ENCODE assay signal across 1 cellular context in the genomic region with DNA sequence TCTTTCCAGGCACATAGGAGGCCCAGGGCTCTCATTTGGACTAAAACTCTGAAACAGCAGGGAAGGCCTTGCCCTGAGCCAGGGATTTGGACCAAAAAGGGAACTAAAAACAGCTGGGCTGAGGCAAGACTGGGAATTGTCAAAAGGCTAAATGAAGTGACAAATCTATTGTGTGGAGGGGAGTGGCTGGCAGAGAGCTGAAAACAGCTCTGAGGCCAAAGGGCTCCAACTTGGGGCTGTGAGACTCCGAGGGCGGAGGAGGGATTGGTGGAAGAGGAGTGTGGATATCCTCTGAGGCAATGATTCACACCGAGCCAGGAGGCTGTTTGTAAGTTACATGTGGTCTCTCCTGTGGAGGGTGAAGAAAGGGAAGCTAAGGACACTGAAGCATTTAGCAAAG.
TF ChIP-seq lines count a peak whose summit lies in the region.

No MANE protein-coding gene starts in this region.

TF ChIP-seq in SK-N-SH treated with all-trans-retinoic acid at 6 μM for 48 hours, 23 proteins besides CTCF, POLR2A, EP300 and RAD21 (continued from another document):
- TF ChIP-seq, protein P1, sequence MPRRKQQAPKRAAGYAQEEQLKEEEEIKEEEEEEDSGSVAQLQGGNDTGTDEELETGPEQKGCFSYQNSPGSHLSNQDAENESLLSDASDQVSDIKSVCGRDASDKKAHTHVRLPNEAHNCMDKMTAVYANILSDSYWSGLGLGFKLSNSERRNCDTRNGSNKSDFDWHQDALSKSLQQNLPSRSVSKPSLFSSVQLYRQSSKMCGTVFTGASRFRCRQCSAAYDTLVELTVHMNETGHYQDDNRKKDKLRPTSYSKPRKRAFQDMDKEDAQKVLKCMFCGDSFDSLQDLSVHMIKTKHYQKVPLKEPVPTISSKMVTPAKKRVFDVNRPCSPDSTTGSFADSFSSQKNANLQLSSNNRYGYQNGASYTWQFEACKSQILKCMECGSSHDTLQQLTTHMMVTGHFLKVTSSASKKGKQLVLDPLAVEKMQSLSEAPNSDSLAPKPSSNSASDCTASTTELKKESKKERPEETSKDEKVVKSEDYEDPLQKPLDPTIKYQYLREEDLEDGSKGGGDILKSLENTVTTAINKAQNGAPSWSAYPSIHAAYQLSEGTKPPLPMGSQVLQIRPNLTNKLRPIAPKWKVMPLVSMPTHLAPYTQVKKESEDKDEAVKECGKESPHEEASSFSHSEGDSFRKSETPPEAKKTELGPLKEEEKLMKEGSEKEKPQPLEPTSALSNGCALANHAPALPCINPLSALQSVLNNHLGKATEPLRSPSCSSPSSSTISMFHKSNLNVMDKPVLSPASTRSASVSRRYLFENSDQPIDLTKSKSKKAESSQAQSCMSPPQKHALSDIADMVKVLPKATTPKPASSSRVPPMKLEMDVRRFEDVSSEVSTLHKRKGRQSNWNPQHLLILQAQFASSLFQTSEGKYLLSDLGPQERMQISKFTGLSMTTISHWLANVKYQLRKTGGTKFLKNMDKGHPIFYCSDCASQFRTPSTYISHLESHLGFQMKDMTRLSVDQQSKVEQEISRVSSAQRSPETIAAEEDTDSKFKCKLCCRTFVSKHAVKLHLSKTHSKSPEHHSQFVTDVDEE (CRISPR knock-in tag; IDR thresholded peaks at IDR 0.05) = no peak
- TF ChIP-seq ZNF8 (CRISPR knock-in tag; IDR thresholded peaks at IDR 0.05) (no peak), OSR1 (CRISPR knock-in tag; IDR thresholded peaks at IDR 0.05) (no peak), TCF4 (CRISPR knock-in tag; IDR thresholded peaks at IDR 0.05; ENCODE audit: borderline replicate concordance) (no peak), ZC3H10 (CRISPR knock-in tag; IDR thresholded peaks at IDR 0.05) (no peak), ZFP3 (CRISPR knock-in tag; IDR thresholded peaks at IDR 0.05) (no peak), PPARA (CRISPR knock-in tag; IDR thresholded peaks at IDR 0.05; ENCODE audit: borderline replicate concordance) (no peak), ISL1 (CRISPR knock-in tag; IDR thresholded peaks at IDR 0.05) (no peak), ZNF70 (CRISPR knock-in tag; IDR thresholded peaks at IDR 0.05) (no peak), ESRRG (CRISPR knock-in tag; IDR thresholded peaks at IDR 0.05) (no peak), TOX (CRISPR knock-in tag; IDR thresholded peaks at IDR 0.05; ENCODE audit: borderline replicate concordance) (no peak), ZFP30 (CRISPR knock-in tag; IDR thresholded peaks at IDR 0.05) (no peak), RARB (CRISPR knock-in tag; IDR thresholded peaks at IDR 0.05) (no peak), ARNTL (CRISPR knock-in tag; IDR thresholded peaks at IDR 0.05; ENCODE audit: borderline replicate concordance, low read depth) (no peak)
- TF ChIP-seq, protein P2, sequence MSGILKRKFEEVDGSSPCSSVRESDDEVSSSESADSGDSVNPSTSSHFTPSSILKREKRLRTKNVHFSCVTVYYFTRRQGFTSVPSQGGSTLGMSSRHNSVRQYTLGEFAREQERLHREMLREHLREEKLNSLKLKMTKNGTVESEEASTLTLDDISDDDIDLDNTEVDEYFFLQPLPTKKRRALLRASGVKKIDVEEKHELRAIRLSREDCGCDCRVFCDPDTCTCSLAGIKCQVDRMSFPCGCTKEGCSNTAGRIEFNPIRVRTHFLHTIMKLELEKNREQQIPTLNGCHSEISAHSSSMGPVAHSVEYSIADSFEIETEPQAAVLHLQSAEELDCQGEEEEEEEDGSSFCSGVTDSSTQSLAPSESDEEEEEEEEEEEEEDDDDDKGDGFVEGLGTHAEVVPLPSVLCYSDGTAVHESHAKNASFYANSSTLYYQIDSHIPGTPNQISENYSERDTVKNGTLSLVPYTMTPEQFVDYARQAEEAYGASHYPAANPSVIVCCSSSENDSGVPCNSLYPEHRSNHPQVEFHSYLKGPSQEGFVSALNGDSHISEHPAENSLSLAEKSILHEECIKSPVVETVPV (CRISPR knock-in tag; IDR thresholded peaks at IDR 0.05) = no peak
